22 cellular contexts compared by ENCODE assay signal in genomic region chr4:84597450-84597849, GRCh38. TPM values are rescaled to one million over a fixed set of nuclear protein-coding genes. Genes with fewer than 3 reads are reported as not detected.
DNase-seq lines count a peak whose midpoint lies in the region; ATAC-seq and TF ChIP-seq lines count a peak whose summit lies in the region.
"Had no signal": no experiment of that assay in that cellular context is flagged by ENCODE, and none has a peak within 500 bp of the region (broad histone marks: within the 10 kb centered on the region; RNA-seq: fewer than 3 reads in every experiment).

No MANE protein-coding gene starts in this region.

- H3K27ac ChIP-seq in breast epithelium, result no peak overlapping the region
- peak overlapping the region; percentile 64 for H3K27ac ChIP-seq in RWPE2 (ENCODE audit: poor library complexity, severe bottlenecking)
- H3K27ac ChIP-seq: Peyer's patch, psoas muscle, uterus, WERI-Rb-1 had no signal

- H3K9me3 Mint-ChIP-seq in MCF 10A (ENCODE audit: unreplicated experiment), result no peaks in the 10 kb centered on the region
- H3K9me3 Mint-ChIP-seq: memory B cell had no signal

- peaks cover 19% of the 10 kb centered on the region for H3K4me1 Mint-ChIP-seq in MCF 10A (ENCODE audit: insufficient read depth, unreplicated experiment)
- H3K4me1 Mint-ChIP-seq: CD4-positive, alpha-beta memory T cell; memory B cell; stimulated activated naive B cell treated with anti-CD40 and anti-IgM and Interleukin-4, amounts not matched to agents 10 μg/mL and 1 μg/mL and 100 μg/mL, for 72 hours had no signal

- H3K4me3 ChIP-seq in breast epithelium (no peak overlapping the region), RWPE2 (ENCODE audit: severe bottlenecking) (no peak overlapping the region)
- H3K4me3 ChIP-seq: MG63, Peyer's patch, psoas muscle, uterus had no signal

- TF ChIP-seq POLR2A in breast epithelium (IDR thresholded peaks at IDR 0.05), result no peak

- H3K27me3 ChIP-seq in breast epithelium (no peaks in the 10 kb centered on the region), RWPE2 (ENCODE audit: insufficient read depth, poor library complexity, severe bottlenecking) (no peaks in the 10 kb centered on the region)
- H3K27me3 ChIP-seq: MG63, Peyer's patch, uterus had no signal

- CTCF ChIA-PET in MCF 10A (lab: Yijun Ruan, JAX), result interaction anchor here (0.7 to 4.2 kb wide), 4 partner anchors 13 to 193 kb away, joined by 3 to 18 read pairs (median 5); no protein-coding TSS in a partner anchor

- no peaks in the 10 kb centered on the region for H3K4me1 ChIP-seq in breast epithelium
- H3K4me1 ChIP-seq in RWPE2 (ENCODE audit: insufficient read depth, poor library complexity, severe bottlenecking), result peaks cover 39% of the 10 kb centered on the region
- H3K4me1 ChIP-seq: Peyer's patch, psoas muscle, uterus had no signal

- H3K36me3 ChIP-seq in breast epithelium (no peaks in the 10 kb centered on the region), RWPE2 (ENCODE audit: low read depth) (peaks cover 3% of the 10 kb centered on the region; the same call in 1 of the 2 replicates)
- H3K36me3 ChIP-seq: MG63, Peyer's patch, uterus, WERI-Rb-1 had no signal

- no peaks in the 10 kb centered on the region for H3K9me3 ChIP-seq in breast epithelium
- no peaks in the 10 kb centered on the region for H3K9me3 ChIP-seq in RWPE2 (ENCODE audit: severe bottlenecking)
- H3K9me3 ChIP-seq: MG63, Peyer's patch, psoas muscle, uterus had no signal

- no peaks in the 10 kb centered on the region for H3K36me3 Mint-ChIP-seq in MCF 10A (ENCODE audit: insufficient read depth, unreplicated experiment)
- H3K36me3 Mint-ChIP-seq: CD4-positive, alpha-beta memory T cell; memory B cell; stimulated activated naive B cell treated with anti-CD40 and anti-IgM and Interleukin-4, amounts not matched to agents 10 μg/mL and 1 μg/mL and 100 μg/mL, for 72 hours had no signal

- DNase-seq in MCF 10A (ENCODE audit: unreplicated experiment), result peak; percentile 70
- DNase-seq in breast epithelium (ENCODE audit: low spot score in 2 of 2), result no peak
- no peak for DNase-seq in RWPE2 (ENCODE audit: low spot score)
- peak; percentile 31 for DNase-seq in glomerular visceral epithelial cell (ENCODE audit: extremely low spot score)
- DNase-seq in activated naive CD4-positive, alpha-beta T cell treated with Interleukin-2 at 50 U/mL for 16 hours, result no peak
- no peak for DNase-seq in activated effector memory CD4-positive, alpha-beta T cell treated with anti-CD3 and anti-CD28 coated beads, Interleukin-2, amount 50 U/mL, for 16 hours
- DNase-seq: activated CD8-positive, alpha-beta memory T cell treated with anti-CD3 and anti-CD28 coated beads for 24 hours; activated effector memory CD4-positive, alpha-beta T cell treated with Interleukin-2 at 50 U/mL for 16 hours; anterior cingulate cortex; CD4-positive, alpha-beta memory T cell; MG63; NCI-H1930; NCI-H526; psoas muscle; stimulated activated naive B cell treated with anti-CD40 and anti-IgM and Interleukin-4, amounts not matched to agents 10 μg/mL and 1 μg/mL and 100 μg/mL, for 72 hours; SW 1271; uterus had no signal

- ATAC-seq in RWPE2 (ENCODE audit: low read depth), result peak; percentile 90
- ATAC-seq in GM21723 (IDR thresholded peaks at IDR 0.05; ENCODE audit: unreplicated experiment), result no peak
- ATAC-seq in GM21526 (IDR thresholded peaks at IDR 0.05; ENCODE audit: low FRiP score, unreplicated experiment), result no peak
- ATAC-seq: psoas muscle; stimulated activated naive B cell treated with anti-CD40 and anti-IgM and Interleukin-4, amounts not matched to agents 10 μg/mL and 1 μg/mL and 100 μg/mL, for 72 hours had no signal

- no TSS peak for BruUV-seq in MCF 10A (replicated peaks; lab: Mats Ljungman, UMichigan)

- H3K4me3 Mint-ChIP-seq in MCF 10A (ENCODE audit: unreplicated experiment), result peak overlapping the region; percentile 23
- H3K4me3 Mint-ChIP-seq: CD4-positive, alpha-beta memory T cell; memory B cell; stimulated activated naive B cell treated with anti-CD40 and anti-IgM and Interleukin-4, amounts not matched to agents 10 μg/mL and 1 μg/mL and 100 μg/mL, for 72 hours had no signal

- TF ChIP-seq CTCF in MCF 10A (IDR thresholded peaks at IDR 0.05; ENCODE audit: unreplicated experiment) (no peak), breast epithelium (IDR thresholded peaks at IDR 0.05) (no peak), RWPE2 (IDR thresholded peaks at IDR 0.05; ENCODE audit: poor library complexity, severe bottlenecking) (no peak)

- POLR2A ChIA-PET in MCF 10A (lab: Yijun Ruan, JAX), result interaction anchor here (1.0 to 6.6 kb wide), 6 partner anchors 10 to 37 kb away, joined by 3 to 96 read pairs (median 8); partner anchors contain the start of gene CDS1

- H3K27ac Mint-ChIP-seq in MCF 10A (ENCODE audit: low read depth, unreplicated experiment), result peak overlapping the region; percentile 65
- H3K27ac Mint-ChIP-seq: memory B cell; stimulated activated naive B cell treated with anti-CD40 and anti-IgM and Interleukin-4, amounts not matched to agents 10 μg/mL and 1 μg/mL and 100 μg/mL, for 72 hours had no signal

- intact Hi-C loops in MCF 10A (cut with micrococcal nuclease) (no loop called here), breast epithelium (cut with DNase I; ENCODE audit: low total_unique reads) (no loop called here)

- H3K27me3 Mint-ChIP-seq in MCF 10A (ENCODE audit: insufficient read depth, unreplicated experiment), result no peaks in the 10 kb centered on the region

RNA-seq across cellular contexts. Expression of gene CDS1, which starts 14.5 kb away (rescaled TPM):
- total RNA-seq in MCF 10A (2022) (10.3 and 11.5 TPM in 2 replicates), breast epithelium (10 to 100 TPM in 1 of 3 donors, 1 to 10 TPM in 2; 1.1 to 29.6 (median 9.8) TPM)

Comparison
In these comparisons a context has a peak if more than half of its experiments do, and no peak if none do; other contexts are left out.
1. DNase-seq: peak in MCF 10A (single experiment) and glomerular visceral epithelial cell (single experiment); none in breast epithelium (0 of 2), RWPE2 (single experiment), activated naive CD4-positive, alpha-beta T cell treated with Interleukin-2 at 50 U/mL for 16 hours (single experiment) and activated effector memory CD4-positive, alpha-beta T cell treated with anti-CD3 and anti-CD28 coated beads, Interleukin-2, amount 50 U/mL, for 16 hours (single experiment).